Comparison of ENCODE assay signal across 2 cellular contexts in genomic region chr3:37934631-37935289, GRCh38.
TF ChIP-seq lines count a peak whose summit lies in the region.

No MANE protein-coding gene starts in this region.

TF ChIP-seq in A549, 52 proteins besides CTCF, POLR2A, EP300 and RAD21 (continued from another document):
- no peak for TF ChIP-seq REST (IDR thresholded peaks at IDR 0.05)
- no peak for TF ChIP-seq ZC3H11A (IDR thresholded peaks at IDR 0.05)
- TF ChIP-seq EHF (CRISPR knock-in tag; IDR thresholded peaks at IDR 0.05): peak; percentile 70; the same call in 1 of the 2 replicates
- no peak for TF ChIP-seq ZSCAN20 (CRISPR knock-in tag; IDR thresholded peaks at IDR 0.05)
- TF ChIP-seq HES2 (IDR thresholded peaks at IDR 0.05): no peak
- TF ChIP-seq USF2 (IDR thresholded peaks at IDR 0.05): no peak
- TF ChIP-seq POLR2AphosphoS2 (conservative IDR thresholded peaks at IDR 0.05; ENCODE audit: low read length): no peak
- TF ChIP-seq MAX (IDR thresholded peaks at IDR 0.05): 0 out of 2 replicates have a peak, but pooled peaks have one; percentile 16
- no peak for TF ChIP-seq NFE2L2 (conservative IDR thresholded peaks at IDR 0.05; ENCODE audit: low read length)
- no peak for TF ChIP-seq RNF2 (IDR thresholded peaks at IDR 0.05; ENCODE audit: borderline replicate concordance, low read depth)

TF ChIP-seq in SK-N-SH, 30 proteins besides CTCF, POLR2A, EP300 and RAD21 (continued from another document):
- TF ChIP-seq TEAD4 (IDR thresholded peaks at IDR 0.05; ENCODE audit: borderline replicate concordance, insufficient read depth) (no peak), FOXJ3 (CRISPR knock-in tag; IDR thresholded peaks at IDR 0.05) (no peak), MAX (IDR thresholded peaks at IDR 0.05; ENCODE audit: low read depth) (no peak), YY1 (IDR thresholded peaks at IDR 0.05; ENCODE audit: low read depth) (no peak), MEF2A (IDR thresholded peaks at IDR 0.05; ENCODE audit: borderline replicate concordance, low read depth) (no peak), SMC3 (IDR thresholded peaks at IDR 0.05; ENCODE audit: low read depth, low read length) (no peak), USF1 (IDR thresholded peaks at IDR 0.05; ENCODE audit: borderline replicate concordance, low read depth) (no peak), POLR2AphosphoS5 (IDR thresholded peaks at IDR 0.05; ENCODE audit: low read depth, low read length) (no peak), RCOR1 (IDR thresholded peaks at IDR 0.05; ENCODE audit: low read length) (no peak), NRF1 (IDR thresholded peaks at IDR 0.05; ENCODE audit: low read depth, low read length) (no peak), ELF1 (IDR thresholded peaks at IDR 0.05) (no peak), JUND (IDR thresholded peaks at IDR 0.05) (no peak), EZH2phosphoT487 (IDR thresholded peaks at IDR 0.05; ENCODE audit: borderline replicate concordance, low read depth) (no peak)
